Comparison of ENCODE assay signal across 10 cellular contexts in genomic region chr2:10407432-10407831, GRCh38. TPM values are rescaled to one million over a fixed set of nuclear protein-coding genes. Genes with fewer than 3 reads are reported as not detected.
A peak's percentile ranks its signal among the peaks of the same experiment; 100 is the strongest.
DNase-seq lines count a peak whose midpoint lies in the region; ATAC-seq and TF ChIP-seq lines count a peak whose summit lies in the region.
"Had no signal": no experiment of that assay in that cellular context is flagged by ENCODE, and none has a peak within 500 bp of the region (broad histone marks: within the 10 kb centered on the region; RNA-seq: fewer than 3 reads in every experiment).

No MANE protein-coding gene starts in this region.

- H3K36me3 ChIP-seq in adrenal gland (replicated peaks in 1 of 2) (no peaks in the 10 kb centered on the region), testis (ENCODE audit: low read depth, missing control alignments) (no peaks in the 10 kb centered on the region)

- H3K27me3 Mint-ChIP-seq in CD14-positive monocyte (ENCODE audit: low read depth in 3 of 3) (peaks cover 0 to 7% (median 1%) of the 10 kb centered on the region in 3 donors), IgD-negative memory B cell (no peaks in the 10 kb centered on the region)
- H3K27me3 Mint-ChIP-seq in naive thymus-derived CD8-positive, alpha-beta T cell = no peaks in the 10 kb centered on the region

- ATAC-seq in naive thymus-derived CD8-positive, alpha-beta T cell = no peak
- no peak for ATAC-seq in GM19035 (IDR thresholded peaks at IDR 0.05; ENCODE audit: unreplicated experiment)

- H3K4me1 ChIP-seq in adrenal gland (replicated peaks in 1 of 2) = peaks cover 37 to 49% of the 10 kb centered on the region in 2 donors
- peaks cover 51% of the 10 kb centered on the region for H3K4me1 ChIP-seq in testis

- H3K4me3 ChIP-seq in adrenal gland (no peak overlapping the region), testis (no peak overlapping the region)

- intact Hi-C loops in CD14-positive monocyte (cut with micrococcal nuclease) = loop anchor here in 1 of 2 donors (5.0 kb wide), 1 partner anchor 120 kb away; no protein-coding TSS in a partner anchor
- intact Hi-C loops in adrenal gland (cut with DNase I) = no loop called here
- intact Hi-C loops in testis (cut with DNase I; ENCODE audit: low total_unique reads) = loop anchor here (10.0 kb wide), 1 partner anchor 283 kb away; the partner anchor contains the start of gene RRM2

- 65 to 79% (median 77%) methylated on average over 4 of the region's 4 CpGs for WGBS in adrenal gland, 4 donors
- 86 to 87% methylated on average over 4 of the region's 4 CpGs for WGBS in testis, 2 donors

- H3K9me3 ChIP-seq in adrenal gland (replicated peaks in 1 of 3) (no peaks in the 10 kb centered on the region), testis (no peaks in the 10 kb centered on the region)

- no peaks in the 10 kb centered on the region for H3K27me3 ChIP-seq in adrenal gland
- H3K27me3 ChIP-seq in testis = no peaks in the 10 kb centered on the region

- peaks cover 0 to 4% (median 2%) of the 10 kb centered on the region in 7 donors for H3K9me3 Mint-ChIP-seq in CD14-positive monocyte
- no peaks in the 10 kb centered on the region for H3K9me3 Mint-ChIP-seq in IgD-negative memory B cell
- H3K9me3 Mint-ChIP-seq in naive thymus-derived CD8-positive, alpha-beta T cell = no peaks in the 10 kb centered on the region
- H3K9me3 Mint-ChIP-seq: H9 had no signal

- DNase-seq in CD14-positive monocyte (ENCODE audit: low spot score) (no peak), adrenal gland (no peak), MV-4-11 (lab: John Stamatoyannopoulos, UW) (no peak), hepatic stellate cell (ENCODE audit: low spot score) (no peak), testis (no peak)
- DNase-seq in naive thymus-derived CD8-positive, alpha-beta T cell = no peak
- DNase-seq: activated gamma-delta T cell, H9 had no signal

- POLR2A ChIA-PET in naive thymus-derived CD8-positive, alpha-beta T cell (lab: Charles Lee) = interaction anchor here (0.7 to 4.2 kb wide), 10 partner anchors 23 to 284 kb away, joined by 3 to 64 read pairs (median 4); partner anchors contain the start of gene HPCAL1

- H3K4me3 Mint-ChIP-seq in CD14-positive monocyte (peak overlapping the region; percentile 34 to 86), IgD-negative memory B cell (peak overlapping the region in 3 of 4 donors; percentile 81 to 96 (median 89))
- H3K4me3 Mint-ChIP-seq in naive thymus-derived CD8-positive, alpha-beta T cell = peak overlapping the region; percentile 60 to 87 (median 82)

- TF ChIP-seq CTCF in CD14-positive monocyte (IDR thresholded peaks at IDR 0.05) (no peak), adrenal gland (IDR thresholded peaks at IDR 0.05) (no peak), testis (IDR thresholded peaks at IDR 0.05) (no peak)

- H3K4me1 Mint-ChIP-seq in CD14-positive monocyte = peaks cover 77% of the 10 kb centered on the region
- peaks cover 39 to 48% (median 44%) of the 10 kb centered on the region in 3 donors for H3K4me1 Mint-ChIP-seq in IgD-negative memory B cell
- peaks cover 32 to 69% (median 54%) of the 10 kb centered on the region in 4 donors for H3K4me1 Mint-ChIP-seq in naive thymus-derived CD8-positive, alpha-beta T cell

- no peak for TF ChIP-seq POLR2A in adrenal gland (IDR thresholded peaks at IDR 0.05)
- no peak for TF ChIP-seq POLR2A in testis (IDR thresholded peaks at IDR 0.05)

- H3K27ac ChIP-seq in adrenal gland = peak overlapping the region in 3 of 5 donors; percentile 61 to 86 (median 79)
- H3K27ac ChIP-seq in testis = no peak overlapping the region

- H3K27ac Mint-ChIP-seq in CD14-positive monocyte (peak overlapping the region; percentile 92 to 99 (median 97)), IgD-negative memory B cell (peak overlapping the region; percentile 83 to 96 (median 95))
- peak overlapping the region; percentile 47 to 96 (median 92) for H3K27ac Mint-ChIP-seq in naive thymus-derived CD8-positive, alpha-beta T cell

- H3K36me3 Mint-ChIP-seq in CD14-positive monocyte (peaks cover 33 to 46% of the 10 kb centered on the region in 2 donors), IgD-negative memory B cell (no peaks in the 10 kb centered on the region)
- H3K36me3 Mint-ChIP-seq in naive thymus-derived CD8-positive, alpha-beta T cell = peaks cover 0 to 22% (median 0%) of the 10 kb centered on the region in 3 donors

RNA-seq across cellular contexts. Expression of gene ODC1, which starts 40.7 kb away (rescaled TPM):
- polyA plus RNA-seq in CD14-positive monocyte (10 to 100 TPM; 22.7 to 23.6 TPM), IgD-negative memory B cell (207 TPM), adrenal gland (100 to 1,000 TPM in 1 of 3 donors, 10 to 100 TPM in 1, 1 to 10 TPM in 1; 6.4 to 204 (median 10.2) TPM), testis (ENCODE audit: insufficient read depth, low read depth, low replicate concordance) (309 TPM)
- total RNA-seq in adrenal gland (10 to 100 TPM; 11.0 to 74.0 (median 23.1) TPM), testis (100 to 1,000 TPM; 208 to 321 TPM)
- total RNA-seq in naive thymus-derived CD8-positive, alpha-beta T cell = 10 to 100 TPM; 49.2 to 57.1 TPM
- polyA plus RNA-seq in naive thymus-derived CD8-positive, alpha-beta T cell = 10 to 100 TPM; 44.5 to 70.7 (median 60.9) TPM

Comparison
In these comparisons a context has a peak if more than half of its experiments do, and no peak if none do; other contexts are left out.
1. H3K27ac ChIP-seq: peak in adrenal gland (3 of 5); none in testis (0 of 2).
2. Peak in every context shown above with its lines, with median percentiles within 50 percentile points of each other: H3K27ac Mint-ChIP-seq and H3K4me3 Mint-ChIP-seq.